In genomic region chr7:100434297-100435144, GRCh38 we compare ENCODE assay signal across 9 cellular contexts. TPM values are rescaled to one million over a fixed set of nuclear protein-coding genes. Genes with fewer than 3 reads are reported as not detected.
A peak's percentile ranks its signal among the peaks of the same experiment; 100 is the strongest.
DNase-seq lines count a peak whose midpoint lies in the region; ATAC-seq and TF ChIP-seq lines count a peak whose summit lies in the region.
"Had no signal": no experiment of that assay in that cellular context is flagged by ENCODE, and none has a peak within 500 bp of the region (broad histone marks: within the 10 kb centered on the region; RNA-seq: fewer than 3 reads in every experiment).

No MANE protein-coding gene starts in this region.

- H2BK5ac ChIP-seq in mesenchymal stem cell (ENCODE audit: low read depth, low read length, poor library complexity, severe bottlenecking) = no peak overlapping the region

- peak overlapping the region; percentile 92 for H3K4me2 ChIP-seq in mesenchymal stem cell (ENCODE audit: low read length, poor library complexity, severe bottlenecking)

- CTCF ChIA-PET in HEK293 (lab: Yijun Ruan, JAX) = interaction anchor here (0.6 to 1.9 kb wide), 5 partner anchors 16 to 647 kb away, joined by 3 to 8 read pairs (median 3); no protein-coding TSS in a partner anchor

- in situ Hi-C loops in astrocyte of the cerebellum (cut with HindIII; ENCODE audit: low sequenced_read_pairs) (no loop called here), G401 (cut with HindIII; ENCODE audit: low sequenced_read_pairs) (no loop called here)

- H3K36me3 ChIP-seq in HEK293 (ENCODE audit: control insufficient read depth in 2 of 2, insufficient read depth in 1 of 2, low read length in 2 of 2) = peaks cover 4 to 48% of the 10 kb centered on the region in 2 experiments; a peak in 2 of 3 replicates
- H3K36me3 ChIP-seq in mesenchymal stem cell (ENCODE audit: control insufficient read depth in 1 of 2, insufficient read depth in 2 of 2, low read depth in 1 of 2, low read length in 2 of 2) = peaks cover 40 to 46% of the 10 kb centered on the region in 2 experiments

- peaks cover 4% of the 10 kb centered on the region for H3K4me1 ChIP-seq in HEK293 (ENCODE audit: control insufficient read depth, insufficient read depth, low read length)
- H3K4me1 ChIP-seq in mesenchymal stem cell (ENCODE audit: control insufficient read depth, insufficient read depth, low read depth, low read length) = peaks cover 29% of the 10 kb centered on the region

- no peak for DNase-seq in astrocyte of the cerebellum (ENCODE audit: low read depth)
- DNase-seq in mesenchymal stem cell = no peak
- no peak for DNase-seq in GDM1 (lab: John Stamatoyannopoulos, UW)
- DNase-seq in G401 (ENCODE audit: low spot score) = no peak
- DNase-seq in SHP77 treated with DMSO at 0.1 percent for 48 hours (lab: John Stamatoyannopoulos, UW) = no peak
- DNase-seq: cortex of kidney had no signal

- H3K18ac ChIP-seq in mesenchymal stem cell (ENCODE audit: low read depth in 1 of 2, low read length in 2 of 2) = no peak overlapping the region

- H3K27ac ChIP-seq in 22Rv1 = peak overlapping the region; percentile 100
- H3K27ac ChIP-seq in HEK293 (ENCODE audit: extremely low read depth, low read depth, low read length) = peak overlapping the region; percentile 97
- H3K27ac ChIP-seq in mesenchymal stem cell (ENCODE audit: low read length, poor library complexity, severe bottlenecking) = no peak overlapping the region

- H3K14ac ChIP-seq in mesenchymal stem cell (ENCODE audit: low read length in 2 of 2) = no peak overlapping the region

- H3K9me3 ChIP-seq in HEK293 (ENCODE audit: control insufficient read depth, insufficient read depth, low read depth, low read length) (no peaks in the 10 kb centered on the region), mesenchymal stem cell (ENCODE audit: control insufficient read depth, low read length) (no peaks in the 10 kb centered on the region)

- no peak overlapping the region for H3K4ac ChIP-seq in mesenchymal stem cell (ENCODE audit: low read depth in 1 of 2, low read length in 2 of 2)

- peak overlapping the region; percentile 90 for H3K9ac ChIP-seq in mesenchymal stem cell (ENCODE audit: low read length)

- H2BK15ac ChIP-seq in mesenchymal stem cell (ENCODE audit: low read depth, poor library complexity, severe bottlenecking) = no peak overlapping the region

- WGBS in mesenchymal stem cell = 91% methylated on average over 22 of the region's 22 CpGs

- no peak overlapping the region for H2AK5ac ChIP-seq in mesenchymal stem cell (ENCODE audit: low read length, severe bottlenecking)

- TF ChIP-seq CTCF in 22Rv1 (IDR thresholded peaks at IDR 0.05) (no peak), HEK293 (tag by site-specific recombination; IDR thresholded peaks at IDR 0.05) (no peak), astrocyte of the cerebellum (IDR thresholded peaks at IDR 0.05; ENCODE audit: low read depth, low read length, missing control alignments) (no peak)

- no peak overlapping the region for H2AFZ ChIP-seq in mesenchymal stem cell (ENCODE audit: low read depth, low read length)

- H3K27me3 ChIP-seq in mesenchymal stem cell (ENCODE audit: control insufficient read depth in 1 of 2, insufficient read depth in 1 of 2, low read length in 2 of 2) = no peaks in the 10 kb centered on the region

- POLR2A ChIA-PET in HEK293 (lab: Yijun Ruan, JAX) = interaction anchor here (0.6 to 1.2 kb wide), 3 partner anchors 12 to 226 kb away, joined by 3 read pairs; partner anchors contain the start of genes FBXO24 and LRCH4

- H3K79me1 ChIP-seq in mesenchymal stem cell (replicated peaks; ENCODE audit: low read length, poor library complexity, severe bottlenecking) = peaks cover 6% of the 10 kb centered on the region

- H2BK12ac ChIP-seq in mesenchymal stem cell (ENCODE audit: low read length in 2 of 2) = no peak overlapping the region

- H3K4me3 ChIP-seq in HEK293 (ENCODE audit: low read depth, low read length) (peak overlapping the region; percentile 84; the same call in 1 of the 2 replicates), astrocyte of the cerebellum (ENCODE audit: low read depth, low read length) (peak overlapping the region; percentile 77), mesenchymal stem cell (ENCODE audit: insufficient read depth in 1 of 2, low read depth in 1 of 2, low read length in 2 of 2) (peak overlapping the region in 1 of 2 experiments; percentile 89)

- no peak overlapping the region for H2BK120ac ChIP-seq in mesenchymal stem cell (ENCODE audit: low read depth, low read length)

- ATAC-seq in HG03139 (IDR thresholded peaks at IDR 0.05; ENCODE audit: unreplicated experiment) = no peak

- no peak overlapping the region for H4K8ac ChIP-seq in mesenchymal stem cell (ENCODE audit: low read length)

- no peak overlapping the region for H4K91ac ChIP-seq in mesenchymal stem cell (ENCODE audit: low read length)

- H3K23ac ChIP-seq in mesenchymal stem cell (ENCODE audit: low read length in 2 of 2) = no peak overlapping the region

TF ChIP-seq in HEK293, 187 proteins besides CTCF, POLR2A, EP300 and RAD21:
- TF ChIP-seq ZNF18 (tag by site-specific recombination; IDR thresholded peaks at IDR 0.05) = peak; percentile 65
- peak; percentile 65; the same call in 1 of the 2 replicates for TF ChIP-seq ZNF664 (tag by site-specific recombination; IDR thresholded peaks at IDR 0.05)
- peak; percentile 9; the same call in 1 of the 2 replicates for TF ChIP-seq ZBTB17 (tag by site-specific recombination; IDR thresholded peaks at IDR 0.05)
- 0 out of 2 replicates have a peak, but pooled peaks have one; percentile 69 for TF ChIP-seq ZNF600 (tag by site-specific recombination; IDR thresholded peaks at IDR 0.05)
- no peak for TF ChIP-seq MZF1 (tag by site-specific recombination; IDR thresholded peaks at IDR 0.05; ENCODE audit: borderline replicate concordance)
- peak; percentile 12; the same call in 1 of the 2 replicates for TF ChIP-seq ZEB2 (tag by site-specific recombination; IDR thresholded peaks at IDR 0.05)
TF ChIP-seq in HEK293: peak in this region for 5.

RNA-seq across cellular contexts. Expression of gene PPP1R35, which starts 1.8 kb away (rescaled TPM):
- polyA plus RNA-seq in mesenchymal stem cell (2013, experiment 1 of 2) = 45.2 TPM
- polyA plus RNA-seq in mesenchymal stem cell (2013, experiment 2 of 2) = 47.7 TPM
- 56.1 and 59.4 TPM in 2 replicates for total RNA-seq in G401 (2014; rRNA removed; shearing (Covaris generic))

RNA-seq across cellular contexts. Expression of gene MEPCE, which starts 4.9 kb away (rescaled TPM):
- polyA plus RNA-seq in mesenchymal stem cell (2013, experiment 1 of 2) = 17.9 TPM
- 17.3 TPM for polyA plus RNA-seq in mesenchymal stem cell (2013, experiment 2 of 2)
- 42.5 and 57.7 TPM in 2 replicates for total RNA-seq in G401 (2014; rRNA removed; shearing (Covaris generic))

RNA-seq across cellular contexts. Expression of gene ZCWPW1, which starts 6.0 kb away (rescaled TPM):
- polyA plus RNA-seq in mesenchymal stem cell (2013, experiment 1 of 2) = 1.3 TPM
- polyA plus RNA-seq in mesenchymal stem cell (2013, experiment 2 of 2) = 0.93 TPM
- total RNA-seq in G401 (2014; rRNA removed; shearing (Covaris generic)) = 0.54 and 0.62 TPM in 2 replicates

RNA-seq across cellular contexts. Expression of gene SPACDR, which starts 29.5 kb away (rescaled TPM):
- 0.47 TPM for polyA plus RNA-seq in mesenchymal stem cell (2013, experiment 1 of 2)
- polyA plus RNA-seq in mesenchymal stem cell (2013, experiment 2 of 2) = 0.56 TPM
- not detected in 2 replicates for total RNA-seq in G401 (2014; rRNA removed; shearing (Covaris generic))

RNA-seq across cellular contexts. Expression of gene TSC22D4, which starts 44.5 kb away (rescaled TPM):
- polyA plus RNA-seq in mesenchymal stem cell (2013, experiment 1 of 2) = 47.5 TPM
- 47.0 TPM for polyA plus RNA-seq in mesenchymal stem cell (2013, experiment 2 of 2)
- total RNA-seq in G401 (2014; rRNA removed; shearing (Covaris generic)) = 80.1 and 118 TPM in 2 replicates
